11 cellular contexts compared by ENCODE assay signal in genomic region chr1:160704250-160704649, GRCh38. TPM values are rescaled to one million over a fixed set of nuclear protein-coding genes. Genes with fewer than 3 reads are reported as not detected.
A peak's percentile ranks its signal among the peaks of the same experiment; 100 is the strongest.
DNase-seq lines count a peak whose midpoint lies in the region; ATAC-seq and TF ChIP-seq lines count a peak whose summit lies in the region.
"Had no signal": no experiment of that assay in that cellular context is flagged by ENCODE, and none has a peak within 500 bp of the region (broad histone marks: within the 10 kb centered on the region; RNA-seq: fewer than 3 reads in every experiment).

No MANE protein-coding gene starts in this region.

- H3K9me3 ChIP-seq in right atrium auricular region (no peaks in the 10 kb centered on the region), thymus (ENCODE audit: control insufficient read depth) (no peaks in the 10 kb centered on the region)

- DNase-seq in Right ventricle myocardium inferior (ENCODE audit: missing footprints): no peak
- DNase-seq in right atrium auricular region (ENCODE audit: low spot score): no peak
- DNase-seq in SIG-M5 (lab: John Stamatoyannopoulos, UW): peak; percentile 68
- DNase-seq in HuH-7 (ENCODE audit: low spot score): no peak
- DNase-seq: NCI-H1092 had no signal

- intact Hi-C loops in Right ventricle myocardium inferior (cut with DNase I): no loop called here

- H3K27ac ChIP-seq in right atrium auricular region (no peak overlapping the region), thymus (ENCODE audit: low read depth) (peak overlapping the region; percentile 42)

- no peak overlapping the region for H3K4me3 ChIP-seq in right atrium auricular region
- no peak overlapping the region for H3K4me3 ChIP-seq in thymus (ENCODE audit: low read length)

- no peaks in the 10 kb centered on the region for H3K36me3 ChIP-seq in right atrium auricular region
- peaks cover 11% of the 10 kb centered on the region for H3K36me3 ChIP-seq in thymus (ENCODE audit: control insufficient read depth, insufficient read depth)

- TF ChIP-seq CTCF in right atrium auricular region (IDR thresholded peaks at IDR 0.05): no peak

- H3K27me3 ChIP-seq in right atrium auricular region (no peaks in the 10 kb centered on the region), thymus (ENCODE audit: control insufficient read depth, insufficient read depth) (no peaks in the 10 kb centered on the region)

- H3K4me1 ChIP-seq in right atrium auricular region (no peaks in the 10 kb centered on the region), thymus (ENCODE audit: control insufficient read depth, insufficient read depth, low read length) (peaks cover 28% of the 10 kb centered on the region)

- 61% methylated on average over 4 of the region's 4 CpGs for WGBS in thymus

- ATAC-seq in Right ventricle myocardium inferior (peak; percentile 72), esophagus mucosa (peak; percentile 44), GM21717 (IDR thresholded peaks at IDR 0.05; ENCODE audit: unreplicated experiment) (no peak), GM19452 (IDR thresholded peaks at IDR 0.05; ENCODE audit: unreplicated experiment) (no peak)
- ATAC-seq: activated CD4-positive, CD25-positive, alpha-beta regulatory T cell treated with anti-CD3 and anti-CD28 coated beads, Interleukin-2, amount 50 U/mL, for 24 hours had no signal

RNA-seq across cellular contexts. Expression of gene CD48, which starts 7.4 kb away (rescaled TPM):
- total RNA-seq in Right ventricle myocardium inferior (2.0 TPM), right atrium auricular region (1 to 10 TPM; 1.2 to 3.2 TPM), esophagus mucosa (2.0 TPM)
- 157 TPM for polyA plus RNA-seq in thymus
- total RNA-seq: myocyte had no signal

RNA-seq across cellular contexts. Expression of gene SLAMF7, which starts 34.8 kb away (rescaled TPM):
- total RNA-seq in Right ventricle myocardium inferior (0.46 TPM), right atrium auricular region (under 1 TPM in 1 of 2 donors, not detected in 1; 0.98 TPM), esophagus mucosa (6.3 TPM)
- 17.6 TPM for polyA plus RNA-seq in thymus
- total RNA-seq: myocyte had no signal

RNA-seq across cellular contexts. Expression of gene SLAMF1, which starts 57.4 kb away (rescaled TPM):
- total RNA-seq in Right ventricle myocardium inferior: 0.24 TPM
- under 1 TPM; 0.11 to 0.31 TPM for total RNA-seq in right atrium auricular region
- total RNA-seq in esophagus mucosa: 0.36 TPM
- polyA plus RNA-seq in thymus: 115 TPM
- total RNA-seq: myocyte had no signal

Comparison
In these comparisons a context has a peak if more than half of its experiments do, and no peak if none do; other contexts are left out.
1. ATAC-seq: peak in Right ventricle myocardium inferior (single experiment) and esophagus mucosa (single experiment); none in GM21717 (single experiment) and GM19452 (single experiment).